20 cellular contexts compared by ENCODE assay signal in the genomic region with DNA sequence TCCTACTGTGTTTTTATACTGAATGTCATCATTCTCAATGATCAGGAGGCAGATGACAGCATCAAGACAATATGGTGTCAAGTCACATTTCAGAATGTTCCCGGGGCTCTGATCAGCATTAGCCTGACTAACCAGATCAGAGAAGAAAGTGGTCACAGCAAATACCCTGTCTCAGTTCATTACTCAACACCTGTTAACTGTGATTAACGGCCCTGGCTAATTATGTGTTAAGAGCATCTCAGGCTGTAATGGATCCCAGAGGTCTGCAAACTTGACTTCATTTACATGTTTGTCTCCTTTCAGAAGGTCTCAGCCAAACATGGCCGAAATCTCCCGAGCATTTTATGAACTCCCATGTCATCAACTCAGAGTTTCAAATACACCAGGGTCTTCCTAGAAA.
A peak's percentile ranks its signal among the peaks of the same experiment; 100 is the strongest.
DNase-seq lines count a peak whose midpoint lies in the region; ATAC-seq and TF ChIP-seq lines count a peak whose summit lies in the region.
"Had no signal": no experiment of that assay in that cellular context is flagged by ENCODE, and none has a peak within 500 bp of the region (broad histone marks: within the 10 kb centered on the region; RNA-seq: fewer than 3 reads in every experiment).

No MANE protein-coding gene starts in this region.

- H3K79me2 ChIP-seq in DND-41 (ENCODE audit: insufficient read depth, low read length) = no peaks in the 10 kb centered on the region

- no peaks in the 10 kb centered on the region for H4K20me1 ChIP-seq in DND-41 (ENCODE audit: insufficient read depth, low read length)

- peaks cover 1% of the 10 kb centered on the region for H3K27me3 Mint-ChIP-seq in chondrocyte (ENCODE audit: low read depth)

- H2AFZ ChIP-seq in DND-41 (ENCODE audit: low read depth, low read length) = peak overlapping the region; percentile 47
- H2AFZ ChIP-seq in neuron (ENCODE audit: low read depth, low read length) = peak overlapping the region; percentile 40

- H3K36me3 ChIP-seq in DND-41 (ENCODE audit: insufficient read depth, low read length) (no peaks in the 10 kb centered on the region), neuron (ENCODE audit: insufficient read depth, low read length) (no peaks in the 10 kb centered on the region)
- H3K36me3 ChIP-seq: HAP-1 had no signal

- ATAC-seq in DND-41 (ENCODE audit: insufficient read depth, low read depth) (no peak), HG03378 (IDR thresholded peaks at IDR 0.05; ENCODE audit: unreplicated experiment) (no peak), HG03196 (IDR thresholded peaks at IDR 0.05; ENCODE audit: unreplicated experiment) (no peak)

- TF ChIP-seq CTCF in DND-41 (IDR thresholded peaks at IDR 0.05; ENCODE audit: borderline replicate concordance, extremely low read depth, low read length, poor library complexity, severe bottlenecking) = no peak
- no peak for TF ChIP-seq CTCF in chondrocyte (IDR thresholded peaks at IDR 0.05)

- H3K4me3 ChIP-seq in DND-41 (ENCODE audit: low read depth in 1 of 2, low read length in 2 of 2) (no peak overlapping the region), neuron (ENCODE audit: low read length) (no peak overlapping the region)
- H3K4me3 ChIP-seq: HAP-1 had no signal

- no peak overlapping the region for H3K4me3 Mint-ChIP-seq in chondrocyte (ENCODE audit: unreplicated experiment)
- H3K4me3 Mint-ChIP-seq: CD14-positive monocyte; IgD-negative memory B cell; T-helper 1 cell treated with Interleukin-12 subunit alpha and Interleukin-12 subunit beta and Interleukin-4 antibody, amounts not matched to agents 30 μg/mL and 1 μg/mL, for 36 hours had no signal

- no peaks in the 10 kb centered on the region for H3K4me1 Mint-ChIP-seq in chondrocyte (ENCODE audit: low read depth)
- H3K4me1 Mint-ChIP-seq: CD14-positive monocyte, IgD-negative memory B cell had no signal

- H3K36me3 Mint-ChIP-seq in chondrocyte (ENCODE audit: low read depth) = no peaks in the 10 kb centered on the region
- H3K36me3 Mint-ChIP-seq: CD14-positive monocyte, IgD-negative memory B cell had no signal

- H3K4me2 ChIP-seq in DND-41 (ENCODE audit: insufficient read depth, low read length) = no peak overlapping the region

- H3K27ac Mint-ChIP-seq in chondrocyte (ENCODE audit: unreplicated experiment) = no peak overlapping the region
- H3K27ac Mint-ChIP-seq: CD14-positive monocyte; IgD-negative memory B cell; T-helper 1 cell treated with Interleukin-12 subunit alpha and Interleukin-12 subunit beta and Interleukin-4 antibody, amounts not matched to agents 30 μg/mL and 1 μg/mL, for 36 hours had no signal

- no peaks in the 10 kb centered on the region for H3K9me3 Mint-ChIP-seq in chondrocyte (ENCODE audit: low read depth)

- no peak overlapping the region for H3K9ac ChIP-seq in DND-41 (ENCODE audit: low read depth, low read length)

- H3K27me3 ChIP-seq in DND-41 (ENCODE audit: insufficient read depth, low read length, poor library complexity) (no peaks in the 10 kb centered on the region), neuron (ENCODE audit: insufficient read depth, low read length) (no peaks in the 10 kb centered on the region)

- no peak overlapping the region for H3K27ac ChIP-seq in DND-41 (ENCODE audit: low read length)
- H3K27ac ChIP-seq: HL-60 had no signal

- H3K9me3 ChIP-seq in DND-41 (ENCODE audit: insufficient read depth, low read length, severe bottlenecking) (peaks cover 8% of the 10 kb centered on the region), neuron (ENCODE audit: low read length) (no peaks in the 10 kb centered on the region)
- H3K9me3 ChIP-seq: HAP-1 had no signal

- DNase-seq in DND-41 (no peak), NCI-H1417 treated with DMSO at 0.1 percent for 48 hours (lab: John Stamatoyannopoulos, UW) (peak; percentile 39), NCI-H82 treated with DMSO at 0.1 percent for 48 hours (lab: John Stamatoyannopoulos, UW; ENCODE audit: unreplicated experiment) (peak; percentile 77), chondrocyte (ENCODE audit: low spot score) (no peak)
- DNase-seq: ACHN; AML-193; DMS53; NCI-H2081 treated with DMSO at 0.1 percent for 48 hours; NCI-H446; NK-92 treated with Interleukin-12 subunit alpha and Interleukin-12 subunit beta, amount 100 ng/mL, for 24 hours; RPMI8226; SIG-M5 had no signal

- H3K4me1 ChIP-seq in DND-41 (ENCODE audit: insufficient read depth, low read length) (no peaks in the 10 kb centered on the region), neuron (ENCODE audit: insufficient read depth, low read length) (no peaks in the 10 kb centered on the region)

Comparison
In these comparisons a context has a peak if more than half of its experiments do, and no peak if none do; other contexts are left out.
1. DNase-seq: peak in NCI-H1417 treated with DMSO at 0.1 percent for 48 hours (single experiment) and NCI-H82 treated with DMSO at 0.1 percent for 48 hours (single experiment); none in DND-41 (single experiment) and chondrocyte (single experiment).